8 cellular contexts compared by ENCODE assay signal in genomic region chr10:114825513-114826253, GRCh38. TPM values are rescaled to one million over a fixed set of nuclear protein-coding genes. Genes with fewer than 3 reads are reported as not detected.
DNase-seq lines count a peak whose midpoint lies in the region; ATAC-seq, FAIRE-seq and TF ChIP-seq lines count a peak whose summit lies in the region.

No MANE protein-coding gene starts in this region.

- H3K9me3 ChIP-seq in OCI-LY3 (ENCODE audit: insufficient read depth, low read length) (no peaks in the 10 kb centered on the region), right cardiac atrium (ENCODE audit: control insufficient read depth, low read length) (no peaks in the 10 kb centered on the region)

- H3K27ac ChIP-seq in OCI-LY3 (ENCODE audit: low read length) (peak overlapping the region; percentile 85), right cardiac atrium (ENCODE audit: low read length) (peak overlapping the region; percentile 54)

- no peak for DNase-seq in H54 (ENCODE audit: insufficient read length, low spot score)
- DNase-seq in right cardiac atrium, result no peak
- DNase-seq in NCI-H2227 (lab: John Stamatoyannopoulos, UW; ENCODE audit: unreplicated experiment), result no peak
- no peak for DNase-seq in SW480 (ENCODE audit: low spot score)
- no peak for DNase-seq in NCI-H1694 (lab: John Stamatoyannopoulos, UW)
- DNase-seq in NK-92 treated with Interleukin-12 subunit alpha and Interleukin-12 subunit beta, amount 100 ng/mL, for 24 hours (lab: John Stamatoyannopoulos, UW), result no peak

- H3K36me3 ChIP-seq in OCI-LY3 (replicated peaks; ENCODE audit: low read depth, low read length), result peaks cover 15% of the 10 kb centered on the region

- peak; percentile 89 for FAIRE-seq in H54 (lab: Jason Lieb, UNC)

- H3K4me3 ChIP-seq in OCI-LY3 (ENCODE audit: low read length), result peak overlapping the region; percentile 60
- H3K4me3 ChIP-seq in right cardiac atrium (ENCODE audit: low read length), result no peak overlapping the region

- peaks cover 12% of the 10 kb centered on the region for H4K20me1 ChIP-seq in OCI-LY3 (ENCODE audit: insufficient read depth, low read length)

- TF ChIP-seq POLR2A in H54 (IDR thresholded peaks at IDR 0.05; ENCODE audit: low read depth, low read length), result no peak

- no peaks in the 10 kb centered on the region for H3K27me3 ChIP-seq in OCI-LY3 (ENCODE audit: low read depth, low read length)
- no peaks in the 10 kb centered on the region for H3K27me3 ChIP-seq in right cardiac atrium (ENCODE audit: control insufficient read depth, insufficient read depth)

- H3K4me2 ChIP-seq in OCI-LY3 (ENCODE audit: low read length), result peak overlapping the region; percentile 80

- H3K79me2 ChIP-seq in OCI-LY3 (ENCODE audit: low read length), result peaks cover 83% of the 10 kb centered on the region

- intact Hi-C loops in right cardiac atrium (cut with DNase I), result no loop called here

- ATAC-seq in GM18511 (IDR thresholded peaks at IDR 0.05; ENCODE audit: unreplicated experiment) (peak; percentile 53), right cardiac atrium (peak in 1 of 2 donors; percentile 4)

- H2AFZ ChIP-seq in OCI-LY3 (ENCODE audit: low read depth, low read length), result no peak overlapping the region

- no peak for TF ChIP-seq CTCF in OCI-LY3 (IDR thresholded peaks at IDR 0.05; ENCODE audit: low read depth, low read length)

- H3K4me1 ChIP-seq in OCI-LY3 (ENCODE audit: low read length) (peaks cover 43% of the 10 kb centered on the region), right cardiac atrium (ENCODE audit: control insufficient read depth, insufficient read depth, low read length) (peaks cover 3% of the 10 kb centered on the region)

- 52% methylated on average over 4 of the region's 4 CpGs for WGBS in right cardiac atrium

- H3K9ac ChIP-seq in OCI-LY3 (ENCODE audit: low read length), result peak overlapping the region; percentile 62

RNA-seq across cellular contexts. Expression of gene FHIP2A, which starts 4.1 kb away (rescaled TPM):
- 10 to 100 TPM; 25.1 to 30.2 (median 27.8) TPM for total RNA-seq in right cardiac atrium
- 7.3 TPM for polyA plus RNA-seq in right cardiac atrium
